In the genomic region with DNA sequence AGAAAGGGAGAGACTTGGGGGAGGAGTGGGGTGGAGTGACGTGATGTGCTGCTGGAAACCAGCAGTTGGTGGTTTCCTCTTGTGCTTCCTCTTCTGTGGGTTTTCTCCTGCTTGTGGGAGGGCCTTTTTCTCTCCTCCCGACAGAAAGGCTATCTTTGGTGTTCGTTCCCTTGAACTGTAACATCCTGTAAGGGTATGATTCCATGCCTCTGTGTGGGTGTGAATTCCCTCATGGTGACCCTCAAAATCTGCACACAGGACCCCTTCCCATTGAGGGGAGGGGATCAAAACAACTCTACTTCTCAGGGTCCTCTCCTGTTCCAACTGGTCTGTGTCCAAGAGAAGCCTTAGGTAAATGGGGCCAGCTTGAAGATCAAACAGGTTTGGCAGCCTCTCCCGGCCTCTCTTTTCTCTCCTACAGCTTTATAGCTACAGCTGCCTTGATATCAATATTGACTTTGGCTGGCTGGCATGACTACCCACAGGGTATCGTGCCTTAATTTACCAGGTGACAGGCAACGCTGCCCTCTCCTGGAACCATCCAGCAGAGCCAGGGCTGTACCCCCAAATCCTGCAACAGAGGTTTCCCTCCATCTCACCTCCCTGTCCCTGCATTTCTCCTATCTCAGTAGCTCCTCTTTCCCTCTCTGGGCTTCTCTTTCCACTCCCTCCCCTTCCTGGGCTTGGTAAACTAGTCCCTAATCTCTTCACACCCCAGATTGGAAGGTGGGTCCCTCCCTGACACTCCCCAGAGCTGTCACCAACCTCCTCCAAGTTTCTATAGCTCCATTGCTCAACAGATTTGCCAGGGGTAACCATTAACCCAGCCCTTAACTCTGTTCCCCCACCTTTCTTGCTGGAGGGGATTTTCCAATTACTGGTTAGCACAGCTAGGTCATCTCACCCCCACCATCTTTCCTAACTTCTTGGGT, we compare ENCODE assay signal across 8 cellular contexts. TPM values are rescaled to one million over a fixed set of nuclear protein-coding genes. Genes with fewer than 3 reads are reported as not detected.
DNase-seq lines count a peak whose midpoint lies in the region; FAIRE-seq and TF ChIP-seq lines count a peak whose summit lies in the region.

No MANE protein-coding gene starts in this region.

- H4K20me1 ChIP-seq in keratinocyte (ENCODE audit: control insufficient read depth, extremely low read depth, insufficient read depth, low read length), result peaks cover 11% of the 10 kb centered on the region

- H3K9ac ChIP-seq in keratinocyte (ENCODE audit: control insufficient read depth, extremely low read depth, insufficient read depth, low read length), result peak overlapping the region; percentile 64

- H3K4me3 ChIP-seq in GM08714 (ENCODE audit: low read length) (peak overlapping the region; percentile 79; the same call in 1 of the 2 replicates), keratinocyte (ENCODE audit: control insufficient read depth in 2 of 3, extremely low read depth in 1 of 3, insufficient read depth in 2 of 3, low read depth in 1 of 3, low read length in 3 of 3) (peak overlapping the region in 2 of 3 experiments; percentile 37 to 43)

- peak in 1 of 3 experiments; percentile 40 for TF ChIP-seq CTCF in keratinocyte (optimal IDR thresholded peaks at IDR 0.05 in 1 of 3, IDR thresholded peaks at IDR 0.05 in 1 of 3, conservative IDR thresholded peaks at IDR 0.05 in 1 of 3; ENCODE audit: extremely low read depth in 1 of 3, insufficient read depth in 2 of 3, low read length in 3 of 3)

- H3K79me2 ChIP-seq in keratinocyte (ENCODE audit: control insufficient read depth, insufficient read depth, low read length), result peaks cover 36% of the 10 kb centered on the region

- dilution Hi-C loops in keratinocyte (cut with MboI; ENCODE audit: extremely low pct_ligation_motif_present, low sequenced_read_pairs), result no loop called here

- H3K36me3 ChIP-seq in keratinocyte (ENCODE audit: control insufficient read depth in 2 of 2, extremely low read depth in 1 of 2, insufficient read depth in 2 of 2, low read length in 2 of 2), result peaks cover 12 to 29% of the 10 kb centered on the region in 2 experiments

- no peaks in the 10 kb centered on the region for H3K27me3 ChIP-seq in keratinocyte (ENCODE audit: control insufficient read depth, extremely low read depth, insufficient read depth, low read length)

- peak overlapping the region; percentile 77 for H3K4me2 ChIP-seq in keratinocyte (ENCODE audit: control insufficient read depth, extremely low read depth, insufficient read depth, low read depth, low read length)

- peak; percentile 60 for FAIRE-seq in keratinocyte (lab: Jason Lieb, UNC)

- peaks cover 39% of the 10 kb centered on the region for H3K4me1 ChIP-seq in keratinocyte (ENCODE audit: control insufficient read depth, extremely low read depth, insufficient read depth, low read length)

- POLR2A ChIA-PET in HEK293T (lab: Yijun Ruan, JAX), result interaction anchor here (0.7 to 6.3 kb wide), 23 partner anchors 8 to 222 kb away, joined by 3 to 57 read pairs (median 5); a partner anchor contains a TSS

- H3K9me1 ChIP-seq in keratinocyte (ENCODE audit: control insufficient read depth, extremely low read depth, insufficient read depth, low read length), result peaks cover 2% of the 10 kb centered on the region

- DNase-seq in LHCN-M2 (ENCODE audit: low read depth) (peak; percentile 88), SKM-1 treated with dmso at 0.1 percent for 144 hours (lab: John Stamatoyannopoulos, UW; ENCODE audit: unreplicated experiment) (peak; percentile 98), astrocyte of the hippocampus (ENCODE audit: low read depth, low spot score) (peak; percentile 75), keratinocyte (ENCODE audit: low read depth, low spot score) (no peak), HEK293T (ENCODE audit: extremely low spot score) (no peak), DMS114 treated with DMSO at 0.1 percent for 48 hours (lab: John Stamatoyannopoulos, UW; ENCODE audit: unreplicated experiment) (no peak)
- DNase-seq in stimulated activated CD4-positive, alpha-beta T cell treated with anti-CD3 and anti-CD28 coated beads, Interleukin-2, amount 100 ng/mL, for 24 hours, result peak; percentile 61 to 63

- H3K27ac ChIP-seq in keratinocyte (ENCODE audit: control insufficient read depth, insufficient read depth, low read length), result peak overlapping the region; percentile 80

- CTCF ChIA-PET in HEK293T (lab: Yijun Ruan, JAX), result interaction anchor here (0.6 to 2.5 kb wide), 6 partner anchors 9 to 92 kb away, joined by 3 to 12 read pairs (median 4); a partner anchor contains a TSS

- H2AFZ ChIP-seq in keratinocyte (ENCODE audit: control insufficient read depth, low read length), result peak overlapping the region; percentile 65

- no peaks in the 10 kb centered on the region for H3K9me3 ChIP-seq in keratinocyte (ENCODE audit: control insufficient read depth, low read depth, low read length)

TF ChIP-seq in HEK293T, 16 proteins besides CTCF, POLR2A, EP300 and RAD21:
- no peak for TF ChIP-seq FOXA1 (IDR thresholded peaks at IDR 0.05)
- TF ChIP-seq ELF4 (IDR thresholded peaks at IDR 0.05), result no peak

RNA-seq across cellular contexts. Expression of a gene that starts 1.5 kb away (rescaled TPM):
- 13.2 and 16.5 TPM in 2 replicates for total RNA-seq in LHCN-M2 (2014; rRNA removed)
- 3.7 TPM for polyA plus RNA-seq in LHCN-M2 (2012)
- polyA plus RNA-seq in keratinocyte, result 9.4 to 14.8 TPM (median 11.4 TPM) in 3 replicates
- polyA plus RNA-seq in keratinocyte (2011; ENCODE audit: low read depth), result 3.5 TPM
- polyA plus RNA-seq in keratinocyte (2011; cell fraction: cytosol; rRNA removed), result 2.8 and 3.0 TPM in 2 replicates
- polyA plus RNA-seq in keratinocyte (2011; cell fraction: nucleus; rRNA removed), result 70.2 and 88.1 TPM in 2 replicates
- polyA plus RNA-seq in keratinocyte (2012; ENCODE audit: low replicate concordance), result 5.7 and 8.1 TPM in 2 replicates
- polyA minus RNA-seq in keratinocyte, result 11.4 to 26.0 TPM (median 11.9 TPM) in 3 replicates
- polyA minus RNA-seq in keratinocyte (2011; cell fraction: cytosol; rRNA and poly(A)+ RNA removed), result 4.6 TPM
- polyA minus RNA-seq in keratinocyte (2011; cell fraction: nucleus; rRNA and poly(A)+ RNA removed), result 16.9 and 24.6 TPM in 2 replicates

RNA-seq across cellular contexts. Expression of a gene that starts 2.0 kb away (rescaled TPM):
- total RNA-seq in LHCN-M2 (2014; rRNA removed), result 771 and 894 TPM in 2 replicates
- 933 TPM for polyA plus RNA-seq in LHCN-M2 (2012)
- 759 to 873 TPM (median 832 TPM) in 3 replicates for polyA plus RNA-seq in keratinocyte
- 179 TPM for polyA plus RNA-seq in keratinocyte (2011; ENCODE audit: low read depth)
- 745 and 872 TPM in 2 replicates for polyA plus RNA-seq in keratinocyte (2011; cell fraction: cytosol; rRNA removed)
- polyA plus RNA-seq in keratinocyte (2011; cell fraction: nucleus; rRNA removed), result 529 and 614 TPM in 2 replicates
- polyA plus RNA-seq in keratinocyte (2012; ENCODE audit: low replicate concordance), result 410 and 713 TPM in 2 replicates
- polyA minus RNA-seq in keratinocyte, result 523 to 625 TPM (median 598 TPM) in 3 replicates
- 418 TPM for polyA minus RNA-seq in keratinocyte (2011; cell fraction: cytosol; rRNA and poly(A)+ RNA removed)
- 155 and 178 TPM in 2 replicates for polyA minus RNA-seq in keratinocyte (2011; cell fraction: nucleus; rRNA and poly(A)+ RNA removed)

RNA-seq across cellular contexts. Expression of a gene that starts 9.2 kb away (rescaled TPM):
- total RNA-seq in LHCN-M2 (2014; rRNA removed), result 78.4 and 85.8 TPM in 2 replicates
- 143 TPM for polyA plus RNA-seq in LHCN-M2 (2012)
- polyA plus RNA-seq in keratinocyte, result 3.0 to 6.7 TPM (median 3.1 TPM) in 3 replicates
- polyA plus RNA-seq in keratinocyte (2011; ENCODE audit: low read depth), result 9.8 TPM
- polyA plus RNA-seq in keratinocyte (2011; cell fraction: cytosol; rRNA removed), result 4.0 and 8.0 TPM in 2 replicates
- polyA plus RNA-seq in keratinocyte (2011; cell fraction: nucleus; rRNA removed), result 7.7 and 10.1 TPM in 2 replicates
- polyA plus RNA-seq in keratinocyte (2012; ENCODE audit: low replicate concordance), result 5.5 and 20.4 TPM in 2 replicates
- 1.6 to 5.6 TPM (median 2.6 TPM) in 3 replicates for polyA minus RNA-seq in keratinocyte
- polyA minus RNA-seq in keratinocyte (2011; cell fraction: cytosol; rRNA and poly(A)+ RNA removed), result 4.0 TPM
- polyA minus RNA-seq in keratinocyte (2011; cell fraction: nucleus; rRNA and poly(A)+ RNA removed), result 1.2 and 2.5 TPM in 2 replicates

RNA-seq across cellular contexts. Expression of a gene that starts 15.1 kb away (rescaled TPM):
- not detected in 2 replicates for total RNA-seq in LHCN-M2 (2014; rRNA removed)
- 0.05 TPM for polyA plus RNA-seq in LHCN-M2 (2012)
- polyA plus RNA-seq in keratinocyte, result 0.06 to 0.21 TPM (median 0.10 TPM) in 3 replicates
- polyA plus RNA-seq in keratinocyte (2011; ENCODE audit: low read depth), result 0.19 TPM
- polyA plus RNA-seq in keratinocyte (2011; cell fraction: cytosol; rRNA removed), result 0.06 and 0.12 TPM in 2 replicates
- polyA plus RNA-seq in keratinocyte (2011; cell fraction: nucleus; rRNA removed), result 0.57 and 0.65 TPM in 2 replicates
- 0.09 and 2.5 TPM in 2 replicates for polyA plus RNA-seq in keratinocyte (2012; ENCODE audit: low replicate concordance)
- 0.20 TPM in 1 of 3 replicates, not detected in the others for polyA minus RNA-seq in keratinocyte
- not detected for polyA minus RNA-seq in keratinocyte (2011; cell fraction: cytosol; rRNA and poly(A)+ RNA removed)
- polyA minus RNA-seq in keratinocyte (2011; cell fraction: nucleus; rRNA and poly(A)+ RNA removed), result not detected in 2 replicates

RNA-seq across cellular contexts. Expression of a gene that starts 16.8 kb away (rescaled TPM):
- 0.51 TPM in 1 of 2 replicates, not detected in the other for total RNA-seq in LHCN-M2 (2014; rRNA removed)
- polyA plus RNA-seq in LHCN-M2 (2012), result not detected
- 2.3 to 3.1 TPM (median 2.4 TPM) in 3 replicates for polyA plus RNA-seq in keratinocyte
- polyA plus RNA-seq in keratinocyte (2011; ENCODE audit: low read depth), result 25.5 TPM
- 2.8 and 4.9 TPM in 2 replicates for polyA plus RNA-seq in keratinocyte (2011; cell fraction: cytosol; rRNA removed)
- polyA plus RNA-seq in keratinocyte (2011; cell fraction: nucleus; rRNA removed), result 5.9 and 7.2 TPM in 2 replicates
- 2.6 and 230 TPM in 2 replicates for polyA plus RNA-seq in keratinocyte (2012; ENCODE audit: low replicate concordance)
- 4.5 to 5.1 TPM (median 4.6 TPM) in 3 replicates for polyA minus RNA-seq in keratinocyte
- not detected for polyA minus RNA-seq in keratinocyte (2011; cell fraction: cytosol; rRNA and poly(A)+ RNA removed)
- polyA minus RNA-seq in keratinocyte (2011; cell fraction: nucleus; rRNA and poly(A)+ RNA removed), result 3.0 and 6.8 TPM in 2 replicates

Comparison
In these comparisons a context has a peak if more than half of its experiments do, and no peak if none do; other contexts are left out.
1. DNase-seq: peak in LHCN-M2 (single experiment), SKM-1 treated with dmso at 0.1 percent for 144 hours (single experiment), astrocyte of the hippocampus (single experiment) and stimulated activated CD4-positive, alpha-beta T cell treated with anti-CD3 and anti-CD28 coated beads, Interleukin-2, amount 100 ng/mL, for 24 hours (2 of 2); none in keratinocyte (single experiment), HEK293T (single experiment) and DMS114 treated with DMSO at 0.1 percent for 48 hours (single experiment).